1 cellular context compared by ENCODE assay signal in the genomic region with DNA sequence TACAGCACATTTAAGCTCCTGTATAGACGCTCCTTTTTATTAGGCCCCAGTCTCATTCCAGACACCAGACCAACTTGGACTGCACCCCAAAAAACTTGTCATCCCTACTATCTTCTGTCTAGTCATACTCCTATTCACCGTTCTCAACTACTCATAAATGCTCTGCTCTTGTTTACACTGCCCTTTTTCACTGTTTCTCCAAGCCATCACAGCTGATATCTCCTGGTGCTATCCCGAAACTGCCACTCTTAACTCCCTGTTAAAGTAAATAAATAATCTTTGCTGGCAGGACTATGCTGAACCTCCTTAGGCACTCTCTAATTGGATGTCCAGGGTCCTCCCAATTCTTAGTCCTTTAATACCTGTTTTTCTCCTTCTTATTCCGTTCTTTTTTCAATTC. TPM values are rescaled to one million over a fixed set of nuclear protein-coding genes. Genes with fewer than 3 reads are reported as not detected.
"Had no signal": no experiment of that assay in that cellular context is flagged by ENCODE, and none has a peak within 500 bp of the region (broad histone marks: within the 10 kb centered on the region; RNA-seq: fewer than 3 reads in every experiment).

No MANE protein-coding gene starts in this region.

RNA-seq across cellular contexts. Expression of gene TUBB2B, which starts 54.7 kb away (rescaled TPM):
- polyA plus RNA-seq: keratinocyte had no signal
